20 cellular contexts compared by ENCODE assay signal in genomic region chr12:45590646-45591045, GRCh38.
"Had no signal": no experiment of that assay in that cellular context is flagged by ENCODE, and none has a peak within 500 bp of the region (broad histone marks: within the 10 kb centered on the region; RNA-seq: fewer than 3 reads in every experiment).

No MANE protein-coding gene starts in this region.

- DNase-seq: IMR-90, Karpas-422, KG1, MG63, NCI-H1092, NCI-H1105 treated with DMSO at 0.1 percent for 48 hours, NCI-H1417 treated with DMSO at 0.1 percent for 48 hours, NCI-H146, NCI-H1694 treated with DMSO at 0.1 percent for 48 hours, NCI-H1930, NCI-H2081, NCI-H2107, NCI-H2227 treated with DMSO at 0.1 percent for 48 hours, NCI-H524, NCI-H526 treated with DMSO at 0.1 percent for 48 hours, NCI-H748 treated with DMSO at 0.1 percent for 48 hours, Right ventricle myocardium superior, RPMI8226, SIG-M5 had no signal

- ATAC-seq: HepG2 had no signal
